ENCODE assay signal across 17 cellular contexts in the genomic region with DNA sequence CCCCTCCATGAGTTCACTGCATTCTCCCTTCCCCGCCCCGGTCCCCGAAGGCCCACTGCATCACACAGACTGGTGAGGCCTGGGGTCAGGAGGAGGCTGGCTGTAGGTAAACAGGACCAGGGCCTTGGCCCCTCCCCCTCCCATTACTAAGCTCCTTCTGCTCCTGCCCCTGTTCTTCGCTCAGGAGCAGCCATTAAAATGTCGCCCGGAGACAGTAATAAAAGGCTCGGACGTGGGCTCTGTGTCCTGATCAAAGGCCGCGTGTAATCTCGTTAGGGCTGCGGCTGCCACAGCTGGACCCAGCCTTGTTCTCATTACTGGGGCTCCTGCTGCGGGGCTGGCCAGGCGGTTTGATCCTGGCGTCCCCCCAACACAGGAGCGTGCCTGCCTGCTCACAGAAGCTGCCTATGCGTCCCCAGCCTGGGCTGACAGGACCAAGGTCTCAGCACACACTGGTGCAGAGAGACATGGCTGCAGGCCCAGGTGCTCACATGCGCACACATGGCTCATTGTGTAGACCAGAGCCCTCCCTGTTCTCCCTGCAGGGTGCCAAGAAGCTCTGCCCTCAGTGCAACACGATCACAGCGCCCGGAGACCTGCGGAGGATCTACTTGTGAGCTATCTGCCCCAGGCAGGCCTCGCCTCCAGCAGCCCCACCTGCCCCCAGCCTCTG. TPM values are rescaled to one million over a fixed set of nuclear protein-coding genes. Genes with fewer than 3 reads are reported as not detected.
DNase-seq lines count a peak whose midpoint lies in the region; ATAC-seq and TF ChIP-seq lines count a peak whose summit lies in the region.
"Had no signal": no experiment of that assay in that cellular context is flagged by ENCODE, and none has a peak within 500 bp of the region (broad histone marks: within the 10 kb centered on the region; RNA-seq: fewer than 3 reads in every experiment).

No MANE protein-coding gene starts in this region.

- no peak overlapping the region for H3K4me3 ChIP-seq in hepatocyte
- no peak overlapping the region for H3K4me3 ChIP-seq in CD4-positive, alpha-beta memory T cell (ENCODE audit: low read length in 2 of 2)
- H3K4me3 ChIP-seq: BLaER1 treated with 17β-estradiol and CSF1 and Interleukin-3, amounts not matched to agents 10 nM and 100 nM; transverse colon had no signal

- H3K9me2 ChIP-seq in hepatocyte (replicated peaks; ENCODE audit: insufficient read depth) = no peaks in the 10 kb centered on the region

- H3K36me3 ChIP-seq in hepatocyte (replicated peaks; ENCODE audit: insufficient read depth, low read depth) = no peaks in the 10 kb centered on the region
- peaks cover 53% of the 10 kb centered on the region for H3K36me3 ChIP-seq in CD4-positive, alpha-beta memory T cell (ENCODE audit: insufficient read depth, low read length)

- H3K27me3 ChIP-seq in hepatocyte = no peaks in the 10 kb centered on the region
- H3K27me3 ChIP-seq in CD4-positive, alpha-beta memory T cell (ENCODE audit: insufficient read depth, low read length) = no peaks in the 10 kb centered on the region
- H3K27me3 ChIP-seq: BLaER1 treated with 17β-estradiol and CSF1 and Interleukin-3, amounts not matched to agents 10 nM and 100 nM; transverse colon had no signal

- no peaks in the 10 kb centered on the region for H3K27me3 Mint-ChIP-seq in CD4-positive, alpha-beta memory T cell

- H2AFZ ChIP-seq in hepatocyte = no peak overlapping the region

- peak overlapping the region in 1 of 8 donors; percentile 8 for H3K4me3 Mint-ChIP-seq in CD4-positive, alpha-beta memory T cell

- H3K9me3 ChIP-seq in hepatocyte (ENCODE audit: low read depth) = no peaks in the 10 kb centered on the region
- H3K9me3 ChIP-seq in CD4-positive, alpha-beta memory T cell (ENCODE audit: control insufficient read depth in 1 of 2, low read length in 2 of 2) = no peaks in the 10 kb centered on the region
- H3K9me3 ChIP-seq: BLaER1 treated with 17β-estradiol and CSF1 and Interleukin-3, amounts not matched to agents 10 nM and 100 nM; transverse colon had no signal

- 53% methylated on average over 23 of the region's 23 CpGs for WGBS in hepatocyte (ENCODE audit: low lambda C conversion rate, missing lambda C conversion rate)

- H3K79me2 ChIP-seq in hepatocyte = no peaks in the 10 kb centered on the region

- H3K27ac ChIP-seq in hepatocyte = peak overlapping the region; percentile 46
- no peak overlapping the region for H3K27ac ChIP-seq in CD4-positive, alpha-beta memory T cell (ENCODE audit: low read depth, low read length)
- H3K27ac ChIP-seq: BLaER1 treated with 17β-estradiol and CSF1 and Interleukin-3, amounts not matched to agents 10 nM and 100 nM had no signal

- no peaks in the 10 kb centered on the region for H4K20me1 ChIP-seq in hepatocyte (ENCODE audit: insufficient read depth, poor library complexity, severe bottlenecking)

- H3K4me1 Mint-ChIP-seq in CD4-positive, alpha-beta memory T cell = no peaks in the 10 kb centered on the region

- POLR2A ChIA-PET in CD4-positive, alpha-beta memory T cell (lab: Charles Lee; ENCODE audit: partially characterized antibody) = interaction anchor here (1.2 kb wide), 1 partner anchor 18 kb away, joined by 3 read pairs; no protein-coding TSS in a partner anchor

- intact Hi-C loops in posterior cingulate gyrus (cut with DNase I) = loop anchor here (5.0 to 10.0 kb wide), 4 partner anchors 43 to 433 kb away; no protein-coding TSS in a partner anchor
- intact Hi-C loops in CD4-positive, alpha-beta memory T cell (cut with micrococcal nuclease) = loop anchor here (5.0 kb wide), 1 partner anchor 558 kb away; no protein-coding TSS in a partner anchor

- TF ChIP-seq CTCF in hepatocyte (IDR thresholded peaks at IDR 0.05; ENCODE audit: poor library complexity) = no peak

- DNase-seq in NCI-H1092 (lab: John Stamatoyannopoulos, UW) (peak; percentile 82), NCI-H82 (lab: John Stamatoyannopoulos, UW) (peak; percentile 92), hepatocyte (ENCODE audit: low spot score) (peak; percentile 77), posterior cingulate gyrus (peak in 6 of 10 donors; percentile 38 to 91 (median 67)), NCI-H1048 (lab: John Stamatoyannopoulos, UW) (no peak)
- no peak for DNase-seq in CD4-positive, alpha-beta memory T cell
- DNase-seq: activated gamma-delta T cell treated with Interleukin-2 at 50 U/mL for 16 hours; DMS53; effector memory CD4-positive, alpha-beta T cell; HCEC 1CT; Karpas-422; NCI-H187 treated with DMSO at 0.1 percent for 48 hours; stimulated activated CD4-positive, alpha-beta T cell treated with anti-CD3 and anti-CD28 coated beads, Interleukin-2, amount 100 ng/mL, for 24 hours; transverse colon had no signal

- H3K4me1 ChIP-seq in hepatocyte (ENCODE audit: insufficient read depth) = peaks cover 5% of the 10 kb centered on the region
- no peaks in the 10 kb centered on the region for H3K4me1 ChIP-seq in CD4-positive, alpha-beta memory T cell (ENCODE audit: insufficient read depth, low read length)
- H3K4me1 ChIP-seq: BLaER1 treated with 17β-estradiol and CSF1 and Interleukin-3, amounts not matched to agents 10 nM and 100 nM had no signal

- H3K4me2 ChIP-seq in hepatocyte = no peak overlapping the region
- H3K4me2 ChIP-seq: BLaER1 treated with 17β-estradiol and CSF1 and Interleukin-3, amounts not matched to agents 10 nM and 100 nM had no signal

- CTCF ChIA-PET in CD4-positive, alpha-beta memory T cell (lab: Charles Lee; ENCODE audit: partially characterized antibody) = interaction anchor here (3.2 to 4.3 kb wide), 4 partner anchors 9 to 79 kb away, joined by 39 to 153 read pairs (median 58); no protein-coding TSS in a partner anchor

- ATAC-seq in GM18909 (IDR thresholded peaks at IDR 0.05; ENCODE audit: poor library complexity, unreplicated experiment) = no peak
- no peak for ATAC-seq in HG02798 (IDR thresholded peaks at IDR 0.05; ENCODE audit: poor library complexity, unreplicated experiment)

- peak overlapping the region in 1 of 7 donors; percentile 43 for H3K27ac Mint-ChIP-seq in CD4-positive, alpha-beta memory T cell

- peaks cover 14 to 64% of the 10 kb centered on the region in 2 donors for H3K36me3 Mint-ChIP-seq in CD4-positive, alpha-beta memory T cell

- no peaks in the 10 kb centered on the region for H3K9me3 Mint-ChIP-seq in CD4-positive, alpha-beta memory T cell

RNA-seq across cellular contexts. Expression of gene TMEM53, which starts 24.0 kb away (rescaled TPM):
- total RNA-seq in hepatocyte = 6.9 and 11.7 TPM in 2 replicates
- polyA plus RNA-seq in hepatocyte = 27.5 and 37.4 TPM in 2 replicates
- total RNA-seq in CD4-positive, alpha-beta memory T cell = 1 to 10 TPM; 1.7 to 2.2 TPM
- 1 to 10 TPM; 3.5 to 5.7 TPM for polyA plus RNA-seq in CD4-positive, alpha-beta memory T cell

RNA-seq across cellular contexts. Expression of gene ARMH1, which starts 24.2 kb away (rescaled TPM):
- 1.2 and 3.1 TPM in 2 replicates for total RNA-seq in hepatocyte
- 6.1 and 6.3 TPM in 2 replicates for polyA plus RNA-seq in hepatocyte
- total RNA-seq in CD4-positive, alpha-beta memory T cell = 10 to 100 TPM; 64.0 to 74.5 TPM
- polyA plus RNA-seq in CD4-positive, alpha-beta memory T cell = 10 to 100 TPM; 26.0 to 30.4 TPM

Comparison
In these comparisons a context has a peak if more than half of its experiments do, and no peak if none do; other contexts are left out.
1. DNase-seq: peak in NCI-H1092 (single experiment), NCI-H82 (single experiment), hepatocyte (single experiment) and posterior cingulate gyrus (6 of 10); none in NCI-H1048 (single experiment) and CD4-positive, alpha-beta memory T cell (0 of 5).
2. RNA of gene ARMH1, which starts 24.2 kb away (total RNA-seq): 64.0 to 74.5 TPM in CD4-positive, alpha-beta memory T cell; 1.2 to 3.1 TPM in hepatocyte; every median in the first group is over 10 times any median in the second.